Comparison of ENCODE assay signal across 12 cellular contexts in the genomic region with DNA sequence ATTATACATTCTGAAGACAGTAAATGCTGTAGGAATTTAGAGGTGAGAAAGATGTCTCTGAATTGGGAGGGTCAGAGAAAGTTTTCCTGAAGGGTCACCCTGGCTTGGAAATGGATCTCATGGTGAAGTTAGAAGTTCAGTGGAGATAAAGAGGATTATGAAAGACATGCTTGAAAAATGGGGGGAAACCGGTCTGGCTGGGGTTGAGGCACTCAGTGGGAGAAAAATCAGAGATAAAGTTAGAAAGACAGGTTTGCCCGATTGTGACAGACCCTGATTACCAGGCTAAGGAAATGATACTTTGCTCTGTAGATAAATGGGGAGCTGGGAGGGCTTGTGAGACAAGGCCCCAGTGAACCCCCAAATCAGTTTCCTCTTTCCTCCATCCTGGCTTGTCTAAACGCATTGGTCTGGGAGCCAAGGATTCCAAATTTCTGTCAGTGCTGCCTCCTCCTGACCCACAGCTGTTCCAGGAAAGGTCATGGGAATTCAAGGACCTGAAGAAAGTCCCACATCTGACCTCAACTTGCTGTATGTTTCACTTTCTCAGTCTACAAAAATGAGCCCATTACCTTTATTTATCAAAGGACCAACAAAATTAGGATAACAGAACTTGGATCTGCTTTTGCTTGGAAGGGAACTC. TPM values are rescaled to one million over a fixed set of nuclear protein-coding genes. Genes with fewer than 3 reads are reported as not detected.
DNase-seq lines count a peak whose midpoint lies in the region; ATAC-seq and TF ChIP-seq lines count a peak whose summit lies in the region.
"Had no signal": no experiment of that assay in that cellular context is flagged by ENCODE, and none has a peak within 500 bp of the region (broad histone marks: within the 10 kb centered on the region; RNA-seq: fewer than 3 reads in every experiment).

No MANE protein-coding gene starts in this region.

- peak overlapping the region in 2 of 3 donors; percentile 32 to 51 for H3K9ac ChIP-seq in skeletal muscle tissue (ENCODE audit: low read depth in 1 of 3, low read length in 3 of 3)

- no peaks in the 10 kb centered on the region for H3K9me3 ChIP-seq in skeletal muscle tissue (ENCODE audit: control insufficient read depth in 3 of 3, low read length in 3 of 3)
- H3K9me3 ChIP-seq: testis had no signal

- H3K4me3 Mint-ChIP-seq in brain = peak overlapping the region in 4 of 5 experiments; percentile 13 to 66 (median 22)
- H3K4me3 Mint-ChIP-seq in activated CD8-positive, alpha-beta memory T cell treated with anti-CD3 and anti-CD28 coated beads, Interleukin-2, amount 10 ng/mL, durations not matched to agents 7 days and 5 days = no peak overlapping the region
- H3K4me3 Mint-ChIP-seq: effector memory CD8-positive, alpha-beta T cell had no signal

- no peaks in the 10 kb centered on the region for H3K27me3 ChIP-seq in skeletal muscle tissue (ENCODE audit: control insufficient read depth in 3 of 3, insufficient read depth in 3 of 3, low read length in 3 of 3)
- H3K27me3 ChIP-seq: testis had no signal

- TF ChIP-seq CTCF in brain (conservative IDR thresholded peaks at IDR 0.05) = no peak

- no peaks in the 10 kb centered on the region for H3K36me3 ChIP-seq in skeletal muscle tissue (ENCODE audit: control insufficient read depth in 3 of 3, insufficient read depth in 3 of 3, low read length in 3 of 3)

- H3K27ac Mint-ChIP-seq in brain = peak overlapping the region; percentile 14 to 95 (median 82)
- H3K27ac Mint-ChIP-seq in activated CD8-positive, alpha-beta memory T cell treated with anti-CD3 and anti-CD28 coated beads, Interleukin-2, amount 10 ng/mL, durations not matched to agents 7 days and 5 days = no peak overlapping the region
- H3K27ac Mint-ChIP-seq: effector memory CD8-positive, alpha-beta T cell had no signal

- intact Hi-C loops in left colon (cut with DNase I, micrococcal nuclease) = no loop called here

- CTCF ChIA-PET in activated CD8-positive, alpha-beta memory T cell treated with anti-CD3 and anti-CD28 coated beads, Interleukin-2, amount 10 ng/mL, durations not matched to agents 7 days and 5 days (lab: Charles Lee) = interaction anchor here (2.1 to 4.0 kb wide), 3 partner anchors 25 to 54 kb away, joined by 6 to 96 read pairs (median 9); no protein-coding TSS in a partner anchor

- peak; percentile 6 for ATAC-seq in left colon
- no peak for ATAC-seq in activated CD8-positive, alpha-beta memory T cell treated with anti-CD3 and anti-CD28 coated beads, Interleukin-2, amount 10 ng/mL, durations not matched to agents 7 days and 5 days
- no peak for ATAC-seq in GM18858 (IDR thresholded peaks at IDR 0.05; ENCODE audit: unreplicated experiment)
- ATAC-seq: effector memory CD8-positive, alpha-beta T cell had no signal

- H3K9me3 Mint-ChIP-seq in brain = no peaks in the 10 kb centered on the region
- H3K9me3 Mint-ChIP-seq in activated CD8-positive, alpha-beta memory T cell treated with anti-CD3 and anti-CD28 coated beads, Interleukin-2, amount 10 ng/mL, durations not matched to agents 7 days and 5 days (ENCODE audit: low read depth) = no peaks in the 10 kb centered on the region
- H3K9me3 Mint-ChIP-seq: effector memory CD8-positive, alpha-beta T cell had no signal

- H3K4me3 ChIP-seq in skeletal muscle tissue (ENCODE audit: low read length in 3 of 3) = peak overlapping the region; percentile 4 to 62 (median 46)
- H3K4me3 ChIP-seq: testis had no signal

- H3K27ac ChIP-seq in skeletal muscle tissue (ENCODE audit: low read depth, low read length) = peak overlapping the region; percentile 82
- H3K27ac ChIP-seq: C4-2B had no signal

- H3K4me1 ChIP-seq in skeletal muscle tissue (ENCODE audit: control insufficient read depth in 3 of 3, insufficient read depth in 3 of 3, low read length in 3 of 3) = peaks cover 46 to 67% (median 58%) of the 10 kb centered on the region in 3 donors

- peaks cover 22% of the 10 kb centered on the region for H3K27me3 Mint-ChIP-seq in brain
- peaks cover 16% of the 10 kb centered on the region for H3K27me3 Mint-ChIP-seq in activated CD8-positive, alpha-beta memory T cell treated with anti-CD3 and anti-CD28 coated beads, Interleukin-2, amount 10 ng/mL, durations not matched to agents 7 days and 5 days

- H3K36me3 Mint-ChIP-seq in brain = no peaks in the 10 kb centered on the region
- H3K36me3 Mint-ChIP-seq in activated CD8-positive, alpha-beta memory T cell treated with anti-CD3 and anti-CD28 coated beads, Interleukin-2, amount 10 ng/mL, durations not matched to agents 7 days and 5 days = no peaks in the 10 kb centered on the region

- peaks cover 42% of the 10 kb centered on the region for H3K4me1 Mint-ChIP-seq in brain
- no peaks in the 10 kb centered on the region for H3K4me1 Mint-ChIP-seq in activated CD8-positive, alpha-beta memory T cell treated with anti-CD3 and anti-CD28 coated beads, Interleukin-2, amount 10 ng/mL, durations not matched to agents 7 days and 5 days

- TF ChIP-seq POLR2A in erythroblast (IDR thresholded peaks at IDR 0.05; ENCODE audit: low read length) = no peak

- peak in 1 of 2 donors; percentile 28 for DNase-seq in left colon
- no peak for DNase-seq in activated CD8-positive, alpha-beta memory T cell treated with anti-CD3 and anti-CD28 coated beads, Interleukin-2, amount 10 ng/mL, durations not matched to agents 7 days and 5 days
- DNase-seq in erythroblast (lab: John Stamatoyannopoulos, UW) = no peak
- DNase-seq: activated gamma-delta T cell treated with Interleukin-2 at 50 U/mL for 16 hours; effector memory CD8-positive, alpha-beta T cell; kidney glomerular epithelial cell had no signal

RNA-seq across cellular contexts. Expression of a gene that starts 3.6 kb away (rescaled TPM):
- not detected for polyA plus RNA-seq in brain (ENCODE audit: insufficient read depth, low read depth, low replicate concordance)
- under 1 TPM in 1 of 2 donors, not detected in 1; 0.31 TPM for total RNA-seq in left colon
- not detected for total RNA-seq in skeletal muscle tissue
- total RNA-seq in activated CD8-positive, alpha-beta memory T cell treated with anti-CD3 and anti-CD28 coated beads, Interleukin-2, amount 10 ng/mL, durations not matched to agents 7 days and 5 days = not detected
- total RNA-seq: HT1080 had no signal

RNA-seq across cellular contexts. Expression of a gene that starts 3.9 kb away (rescaled TPM):
- not detected for polyA plus RNA-seq in brain (ENCODE audit: insufficient read depth, low read depth, low replicate concordance)
- not detected for total RNA-seq in left colon
- not detected for total RNA-seq in skeletal muscle tissue
- total RNA-seq in activated CD8-positive, alpha-beta memory T cell treated with anti-CD3 and anti-CD28 coated beads, Interleukin-2, amount 10 ng/mL, durations not matched to agents 7 days and 5 days = not detected
- total RNA-seq: HT1080, testis had no signal

RNA-seq across cellular contexts. Expression of a gene that starts 8.5 kb away (rescaled TPM):
- polyA plus RNA-seq in brain (ENCODE audit: insufficient read depth, low read depth, low replicate concordance) = not detected
- under 1 TPM; 0.28 to 0.58 TPM for total RNA-seq in left colon
- not detected for total RNA-seq in skeletal muscle tissue
- not detected for total RNA-seq in activated CD8-positive, alpha-beta memory T cell treated with anti-CD3 and anti-CD28 coated beads, Interleukin-2, amount 10 ng/mL, durations not matched to agents 7 days and 5 days
- total RNA-seq: HT1080 had no signal

RNA-seq across cellular contexts. Expression of a gene that starts 13.7 kb away (rescaled TPM):
- polyA plus RNA-seq in brain (ENCODE audit: insufficient read depth, low read depth, low replicate concordance) = 870 TPM
- 100 to 1,000 TPM; 135 to 140 TPM for total RNA-seq in left colon
- total RNA-seq in skeletal muscle tissue = 162 TPM
- 1 to 10 TPM; 2.1 to 6.9 TPM for total RNA-seq in activated CD8-positive, alpha-beta memory T cell treated with anti-CD3 and anti-CD28 coated beads, Interleukin-2, amount 10 ng/mL, durations not matched to agents 7 days and 5 days

RNA-seq across cellular contexts. Expression of a gene that starts 19.1 kb away (rescaled TPM):
- not detected for polyA plus RNA-seq in brain (ENCODE audit: insufficient read depth, low read depth, low replicate concordance)
- total RNA-seq in left colon (not detected), skeletal muscle tissue (not detected)
- total RNA-seq in activated CD8-positive, alpha-beta memory T cell treated with anti-CD3 and anti-CD28 coated beads, Interleukin-2, amount 10 ng/mL, durations not matched to agents 7 days and 5 days = not detected
- total RNA-seq: HT1080, testis had no signal
